18 cellular contexts compared by ENCODE assay signal in genomic region chr7:35776686-35777085, GRCh38.
"Had no signal": no experiment of that assay in that cellular context is flagged by ENCODE, and none has a peak within 500 bp of the region (broad histone marks: within the 10 kb centered on the region; RNA-seq: fewer than 3 reads in every experiment).

No MANE protein-coding gene starts in this region.

- H3K9me3 ChIP-seq: MG63, SK-N-SH had no signal

- H3K36me3 ChIP-seq: MG63 had no signal

- H3K27ac ChIP-seq: RWPE1 had no signal

- H3K4me2 ChIP-seq: SK-N-SH had no signal

- FAIRE-seq: RCC 7860 had no signal

- H3K9ac ChIP-seq: SK-N-SH had no signal

- H3K4me3 ChIP-seq: MG63 had no signal

- DNase-seq: IMR-90, Karpas-422, KG1, MG63, NCI-H1092 treated with DMSO at 0.1 percent for 48 hours, NCI-H1436, NCI-H187, NCI-H2029, NCI-H2081 treated with DMSO at 0.1 percent for 48 hours, NCI-H2227 treated with DMSO at 0.1 percent for 48 hours, NCI-H524 treated with DMSO at 0.1 percent for 48 hours, NCI-H69, NCI-H774, SHP77, SK-N-SH, SW 1271 had no signal
